Comparison of ENCODE assay signal across 36 cellular contexts in the genomic region with DNA sequence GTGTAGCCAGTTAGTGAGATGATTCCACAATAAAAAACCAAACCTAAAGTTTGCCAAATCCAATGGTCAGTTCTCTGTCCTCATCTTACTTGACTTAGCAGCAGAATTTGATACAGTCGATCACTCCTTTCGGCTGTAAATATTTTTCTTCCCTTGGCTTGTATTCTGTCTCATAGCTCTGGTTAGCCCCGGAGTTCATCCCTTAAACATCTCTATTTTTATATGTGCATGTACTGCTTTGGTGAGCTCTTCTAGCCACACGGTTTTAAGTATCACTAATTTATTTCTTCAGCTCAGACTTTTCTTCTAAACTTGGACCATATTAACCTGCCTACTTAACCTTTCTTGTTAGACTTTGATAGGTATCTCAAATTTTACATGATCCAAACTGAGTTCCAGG. TPM values are rescaled to one million over a fixed set of nuclear protein-coding genes. Genes with fewer than 3 reads are reported as not detected.
"Had no signal": no experiment of that assay in that cellular context is flagged by ENCODE, and none has a peak within 500 bp of the region (broad histone marks: within the 10 kb centered on the region; RNA-seq: fewer than 3 reads in every experiment).

No MANE protein-coding gene starts in this region.

- H3K4me1 Mint-ChIP-seq: neural crest cell; stimulated activated memory B cell treated with anti-CD40 and anti-IgM and Interleukin-4, amounts not matched to agents 10 μg/mL and 1 μg/mL and 100 μg/mL, for 72 hours; stimulated activated naive CD8-positive, alpha-beta T cell treated with anti-CD3 and anti-CD28 coated beads, Interleukin-15, amount 100 ng/mL, for 72 hours had no signal

- H3K27ac ChIP-seq: neutrophil, pancreas, prostate gland, right lobe of liver, sigmoid colon, skin epidermis, spleen, suprapubic skin, testis, tibial artery, transverse colon, upper lobe of right lung, uterus had no signal

- H3K36me3 ChIP-seq: neutrophil, pancreas, prostate gland, right lobe of liver, sigmoid colon, spleen, suprapubic skin, tibial artery, transverse colon, upper lobe of right lung, uterus had no signal

- H3K9me3 Mint-ChIP-seq: naive thymus-derived CD8-positive, alpha-beta T cell; natural killer cell treated with Interleukin-12 subunit alpha and Interleukin-12 subunit beta and Interleukin-15 and Interleukin-18, amount 100 ng/mL, for 72 hours; nephron progenitor cell; neural crest cell; stimulated activated memory B cell treated with anti-CD40 and anti-IgM and Interleukin-4, amounts not matched to agents 10 μg/mL and 1 μg/mL and 100 μg/mL, for 72 hours; stimulated activated naive CD8-positive, alpha-beta T cell treated with anti-CD3 and anti-CD28 coated beads, Interleukin-15, amount 100 ng/mL, for 72 hours; type B pancreatic cell had no signal

- H3K9me3 ChIP-seq: neutrophil, pancreas, prostate gland, right lobe of liver, sigmoid colon, spleen, suprapubic skin, testis, tibial artery, transverse colon, upper lobe of right lung, uterus had no signal

- H3K36me3 Mint-ChIP-seq: naive thymus-derived CD8-positive, alpha-beta T cell; natural killer cell treated with Interleukin-12 subunit alpha and Interleukin-12 subunit beta and Interleukin-15 and Interleukin-18, amount 100 ng/mL, for 72 hours; stimulated activated memory B cell treated with anti-CD40 and anti-IgM and Interleukin-4, amounts not matched to agents 10 μg/mL and 1 μg/mL and 100 μg/mL, for 72 hours; type B pancreatic cell had no signal

- H3K4me3 Mint-ChIP-seq: naive thymus-derived CD8-positive, alpha-beta T cell; natural killer cell treated with Interleukin-12 subunit alpha and Interleukin-12 subunit beta and Interleukin-15 and Interleukin-18, amount 100 ng/mL, for 72 hours; nephron progenitor cell; neural crest cell; stimulated activated memory B cell treated with anti-CD40 and anti-IgM and Interleukin-4, amounts not matched to agents 10 μg/mL and 1 μg/mL and 100 μg/mL, for 72 hours; stimulated activated naive CD8-positive, alpha-beta T cell treated with anti-CD3 and anti-CD28 coated beads, Interleukin-15, amount 100 ng/mL, for 72 hours; type B pancreatic cell had no signal

- DNase-seq: naive thymus-derived CD8-positive, alpha-beta T cell; nephron progenitor cell; nucleus accumbens; pancreas; right cardiac atrium; right lobe of liver; sigmoid colon; spleen; stimulated activated CD4-positive, alpha-beta T cell treated with anti-CD3 and anti-CD28 coated beads, Interleukin-12 subunit alpha, Interleukin-12 subunit beta, amount 100 ng/mL, for 4 hours; stimulated activated CD4-positive, alpha-beta T cell treated with anti-CD3 and anti-CD28 coated beads, Interleukin-1b, Interleukin-23, amount 100 ng/mL, for 48 hours; stimulated activated CD4-positive, alpha-beta T cell treated with anti-CD3 and anti-CD28 coated beads, Interleukin-4, amount 100 ng/mL, for 1 hour; stimulated activated CD4-positive, alpha-beta T cell treated with anti-CD3 and anti-CD28 coated beads, Interleukin-4, amount 100 ng/mL, for 4 hours; stimulated activated CD8-positive, alpha-beta memory T cell treated with anti-CD3 and anti-CD28 coated beads, Interleukin-4, amount 100 ng/mL, for 48 hours; stimulated activated naive CD4-positive, alpha-beta T cell; stimulated activated naive CD8-positive, alpha-beta T cell treated with anti-CD3 and anti-CD28 coated beads, Interleukin-15, amount 100 ng/mL, for 72 hours; stimulated activated naive CD8-positive, alpha-beta T cell treated with anti-CD3 and anti-CD28 coated beads, Interleukin-15, Interleukin-2, amounts not matched to agents 100 U/mL and 50 U/mL, for 24 hours; substantia nigra; testis; tibial artery; transverse colon; upper lobe of right lung; uterus had no signal

- H3K27ac Mint-ChIP-seq: naive thymus-derived CD8-positive, alpha-beta T cell; natural killer cell treated with Interleukin-12 subunit alpha and Interleukin-12 subunit beta and Interleukin-15 and Interleukin-18, amount 100 ng/mL, for 72 hours; nephron progenitor cell; stimulated activated memory B cell treated with anti-CD40 and anti-IgM and Interleukin-4, amounts not matched to agents 10 μg/mL and 1 μg/mL and 100 μg/mL, for 72 hours; stimulated activated naive CD8-positive, alpha-beta T cell treated with anti-CD3 and anti-CD28 coated beads, Interleukin-15, amount 100 ng/mL, for 72 hours; type B pancreatic cell had no signal

- ATAC-seq: naive thymus-derived CD8-positive, alpha-beta T cell; natural killer cell treated with Interleukin-12 subunit alpha and Interleukin-12 subunit beta and Interleukin-15 and Interleukin-18, amount 100 ng/mL, for 72 hours; pancreas; right cardiac atrium; right lobe of liver; stimulated activated memory B cell treated with anti-CD40 and anti-IgM and Interleukin-4, amounts not matched to agents 10 μg/mL and 1 μg/mL and 100 μg/mL, for 72 hours; stimulated activated naive CD8-positive, alpha-beta T cell treated with anti-CD3 and anti-CD28 coated beads, Interleukin-15, amount 100 ng/mL, for 72 hours; stimulated activated naive CD8-positive, alpha-beta T cell treated with anti-CD3 and anti-CD28 coated beads, Interleukin-15, Interleukin-2, amounts not matched to agents 100 U/mL and 50 U/mL, for 24 hours; upper lobe of right lung had no signal

- H3K4me1 ChIP-seq: pancreas, prostate gland, right lobe of liver, sigmoid colon, spleen, suprapubic skin, testis, tibial artery, transverse colon, upper lobe of right lung, uterus had no signal

- H3K4me3 ChIP-seq: pancreas, prostate gland, right lobe of liver, sigmoid colon, skin epidermis, smooth muscle cell, spleen, suprapubic skin, testis, tibial artery, transverse colon, upper lobe of right lung, uterus had no signal

- H3K4me2 ChIP-seq: smooth muscle cell had no signal

- H3K27me3 ChIP-seq: pancreas, right lobe of liver, sigmoid colon, testis, tibial artery, upper lobe of right lung, uterus had no signal

RNA-seq across cellular contexts. Expression of a gene that starts 17.8 kb away (rescaled TPM):
- total RNA-seq: naive thymus-derived CD8-positive, alpha-beta T cell; natural killer cell treated with Interleukin-12 subunit alpha and Interleukin-12 subunit beta and Interleukin-15 and Interleukin-18, amount 100 ng/mL, for 72 hours; neural crest cell; omental fat pad; osteocyte; posterior vena cava; renal cortical epithelial cell; right lobe of liver; sigmoid colon; smooth muscle cell; spleen; suprapubic skin; transverse colon; upper lobe of right lung; uterus had no signal
- polyA plus RNA-seq: pancreas, sigmoid colon, urinary bladder had no signal
